ENCODE assay signal across 17 cellular contexts in the genomic region with DNA sequence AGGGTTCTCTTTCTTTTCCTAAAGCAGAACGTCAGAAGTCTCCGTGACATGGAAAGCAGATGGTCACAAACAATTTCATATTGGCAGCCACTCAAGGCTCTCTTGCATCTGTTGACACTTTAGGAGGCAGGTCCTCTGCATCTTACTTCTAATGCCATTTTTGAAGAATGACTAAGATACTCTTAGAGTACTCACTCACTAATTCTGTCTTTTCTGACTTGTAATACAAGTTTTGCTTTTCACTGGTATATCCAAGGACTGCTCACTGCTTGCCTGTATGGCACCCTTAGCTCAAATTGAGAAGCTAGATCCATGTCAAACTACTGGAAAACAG.
A peak's percentile ranks its signal among the peaks of the same experiment; 100 is the strongest.
DNase-seq lines count a peak whose midpoint lies in the region; ATAC-seq and TF ChIP-seq lines count a peak whose summit lies in the region.
"Had no signal": no experiment of that assay in that cellular context is flagged by ENCODE, and none has a peak within 500 bp of the region (broad histone marks: within the 10 kb centered on the region; RNA-seq: fewer than 3 reads in every experiment).

No MANE protein-coding gene starts in this region.

- no peak overlapping the region for H3K18ac ChIP-seq in IMR-90 (ENCODE audit: low read depth, low read length)

- H3K27ac ChIP-seq in IMR-90 (ENCODE audit: insufficient read depth, low read length): no peak overlapping the region
- peak overlapping the region; percentile 45 to 80 for H3K27ac ChIP-seq in right atrium auricular region
- no peak overlapping the region for H3K27ac ChIP-seq in coronary artery
- H3K27ac ChIP-seq in effector memory CD4-positive, alpha-beta T cell (ENCODE audit: insufficient read depth, low read length, poor library complexity, severe bottlenecking): no peak overlapping the region
- H3K27ac ChIP-seq: VCaP had no signal

- in situ Hi-C loops in IMR-90 (cut with MboI; ENCODE audit: low sequenced_read_pairs): no loop called here

- no peak overlapping the region for H2BK15ac ChIP-seq in IMR-90 (ENCODE audit: low read depth, low read length)

- no peak for TF ChIP-seq POLR2A in IMR-90 (IDR thresholded peaks at IDR 0.05; ENCODE audit: low read depth, low read length)

- POLR2A ChIA-PET in IMR-90 (lab: Charles Lee; ENCODE audit: unreplicated experiment): no interaction called here

- no peak overlapping the region for H3K56ac ChIP-seq in IMR-90 (ENCODE audit: extremely low read depth, insufficient read depth, low read length)

- CTCF ChIA-PET in IMR-90 (lab: Yijun Ruan, JAX): interaction anchor here (0.6 kb wide), 1 partner anchor 32 kb away, joined by 9 read pairs; no protein-coding TSS in a partner anchor

- H3K27me3 ChIP-seq in IMR-90 (ENCODE audit: control insufficient read depth, insufficient read depth, low read length) (no peaks in the 10 kb centered on the region), right atrium auricular region (no peaks in the 10 kb centered on the region)
- H3K27me3 ChIP-seq in effector memory CD4-positive, alpha-beta T cell (replicated peaks; ENCODE audit: control insufficient read depth, insufficient read depth, low read length, poor library complexity, severe bottlenecking): no peaks in the 10 kb centered on the region

- H3K4ac ChIP-seq in IMR-90 (ENCODE audit: low read depth, low read length): no peak overlapping the region

- H4K91ac ChIP-seq in IMR-90 (ENCODE audit: insufficient read depth, low read depth, low read length): no peak overlapping the region

- H4K5ac ChIP-seq in IMR-90 (ENCODE audit: low read depth, low read length): no peak overlapping the region

- TF ChIP-seq RAD21 in IMR-90 (IDR thresholded peaks at IDR 0.05; ENCODE audit: low read length): no peak

- H3K36me3 ChIP-seq in IMR-90 (ENCODE audit: control insufficient read depth, insufficient read depth, low read length): peaks cover 13% of the 10 kb centered on the region
- H3K36me3 ChIP-seq in right atrium auricular region: no peaks in the 10 kb centered on the region
- no peaks in the 10 kb centered on the region for H3K36me3 ChIP-seq in effector memory CD4-positive, alpha-beta T cell (ENCODE audit: control insufficient read depth, insufficient read depth, low read length)

- H3K14ac ChIP-seq in IMR-90 (replicated peaks; ENCODE audit: low read depth, low read length): no peak overlapping the region

- peak; percentile 52 for ATAC-seq in IMR-90 (ENCODE audit: low read depth)
- ATAC-seq in GM18861 (IDR thresholded peaks at IDR 0.05; ENCODE audit: unreplicated experiment): no peak
- ATAC-seq: activated CD8-positive, alpha-beta T cell treated with anti-CD3 and anti-CD28 coated beads for 36 hours; activated T-cell treated with anti-CD3 and anti-CD28 coated beads, Interleukin-2, amount 50 U/mL, for 72 hours had no signal

- no peak overlapping the region for H2BK5ac ChIP-seq in IMR-90 (ENCODE audit: low read depth, low read length, poor library complexity, severe bottlenecking)

- no TSS peak for BruUV-seq in IMR-90 (replicated peaks; lab: Mats Ljungman, UMichigan)

- H2BK20ac ChIP-seq in IMR-90 (ENCODE audit: low read depth, low read length): no peak overlapping the region; the same call in 1 of the 2 replicates

- TF ChIP-seq CTCF in IMR-90 (conservative IDR thresholded peaks at IDR 0.05; ENCODE audit: low read depth, low read length) (no peak), right atrium auricular region (IDR thresholded peaks at IDR 0.05) (no peak), coronary artery (IDR thresholded peaks at IDR 0.05) (no peak)

- H4K20me1 ChIP-seq in IMR-90 (ENCODE audit: insufficient read depth, low read length): no peaks in the 10 kb centered on the region

- no peaks in the 10 kb centered on the region for H3K9me3 ChIP-seq in IMR-90 (ENCODE audit: control insufficient read depth, insufficient read depth, low read length)
- no peaks in the 10 kb centered on the region for H3K9me3 ChIP-seq in right atrium auricular region
- no peaks in the 10 kb centered on the region for H3K9me3 ChIP-seq in effector memory CD4-positive, alpha-beta T cell (ENCODE audit: control insufficient read depth, low read length)
- H3K9me3 ChIP-seq: Caco-2 had no signal

- H2AK5ac ChIP-seq in IMR-90 (ENCODE audit: low read depth, low read length): no peak overlapping the region

- no peak overlapping the region for H2BK120ac ChIP-seq in IMR-90 (ENCODE audit: low read depth, low read length)

- H3K4me2 ChIP-seq in IMR-90 (ENCODE audit: low read depth, low read length): no peak overlapping the region

- no peak overlapping the region for H4K8ac ChIP-seq in IMR-90 (ENCODE audit: low read depth in 2 of 2, low read length in 2 of 2)

- 52% methylated on average over 2 of the region's 2 CpGs; no CpG with 5 or more reads in 1 of the 2 experiments for WGBS in IMR-90 (ENCODE audit: extremely low coverage in 2 of 2, insufficient read length in 1 of 2), 2 experiments

- dilution Hi-C loops in IMR-90 (cut with HindIII; ENCODE audit: low sequenced_read_pairs, unreplicated experiment): no loop called here

- peaks cover 12% of the 10 kb centered on the region for H3K9me1 ChIP-seq in IMR-90 (ENCODE audit: insufficient read depth, low read length)

- no peak overlapping the region for H2AK9ac ChIP-seq in IMR-90 (replicated peaks; ENCODE audit: low read depth, low read length, poor library complexity)

- DNase-seq in AG08395 (ENCODE audit: low spot score) (peak; percentile 56), IMR-90 (peak; percentile 60), cerebellar cortex (ENCODE audit: low spot score) (peak; percentile 62), right atrium auricular region (ENCODE audit: low spot score) (no peak), coronary artery (ENCODE audit: low spot score) (no peak), LoVo (ENCODE audit: low spot score) (no peak)
- no peak for DNase-seq in effector memory CD4-positive, alpha-beta T cell
- DNase-seq: ACHN; activated CD8-positive, alpha-beta T cell treated with anti-CD3 and anti-CD28 coated beads for 36 hours; activated naive CD8-positive, alpha-beta T cell treated with anti-CD3 and anti-CD28 coated beads, Interleukin-2, amount 10 ng/mL, durations not matched to agents 7 days and 5 days; activated T-cell treated with anti-CD3 and anti-CD28 coated beads, Interleukin-2, amount 50 U/mL, for 72 hours; Caco-2; GF-D8; MV-4-11; retina had no signal

- peaks cover 0 to 17% of the 10 kb centered on the region in 2 experiments; a peak in 2 of 4 replicates for H3K79me1 ChIP-seq in IMR-90 (ENCODE audit: low read depth in 1 of 2, low read length in 2 of 2)

- no peak overlapping the region for H3K9ac ChIP-seq in IMR-90 (ENCODE audit: low read depth, low read length)

- H3K23ac ChIP-seq in IMR-90 (ENCODE audit: low read depth, low read length): no peak overlapping the region

- H3K4me1 ChIP-seq in IMR-90 (ENCODE audit: control insufficient read depth, insufficient read depth, low read length) (peaks cover 13% of the 10 kb centered on the region), right atrium auricular region (peaks cover 0 to 56% of the 10 kb centered on the region in 2 donors)
- no peaks in the 10 kb centered on the region for H3K4me1 ChIP-seq in effector memory CD4-positive, alpha-beta T cell (ENCODE audit: control insufficient read depth, insufficient read depth, low read length, poor library complexity, severe bottlenecking)
- H3K4me1 ChIP-seq: Caco-2 had no signal

- H2AFZ ChIP-seq in IMR-90 (replicated peaks; ENCODE audit: low read length, poor library complexity): no peak overlapping the region

- intact Hi-C loops in IMR-90 (cut with micrococcal nuclease): no loop called here

- no peak overlapping the region for H3K4me3 ChIP-seq in IMR-90 (ENCODE audit: insufficient read depth, low read depth, low read length)
- H3K4me3 ChIP-seq in right atrium auricular region: no peak overlapping the region
- no peak overlapping the region for H3K4me3 ChIP-seq in coronary artery
- no peak overlapping the region for H3K4me3 ChIP-seq in effector memory CD4-positive, alpha-beta T cell (ENCODE audit: insufficient read depth, low read depth, low read length, poor library complexity, severe bottlenecking)

TF ChIP-seq in IMR-90, 13 proteins besides CTCF, POLR2A, EP300 and RAD21:
- TF ChIP-seq CEBPB (IDR thresholded peaks at IDR 0.05; ENCODE audit: low read depth, low read length) (no peak), MAZ (IDR thresholded peaks at IDR 0.05; ENCODE audit: borderline replicate concordance, low read depth, low read length) (no peak), CHD1 (IDR thresholded peaks at IDR 0.05; ENCODE audit: low read depth, low read length) (no peak), NFE2L2 (IDR thresholded peaks at IDR 0.05; ENCODE audit: low read depth, low read length) (no peak), RFX5 (IDR thresholded peaks at IDR 0.05; ENCODE audit: low read depth, low read length) (no peak), RCOR1 (IDR thresholded peaks at IDR 0.05; ENCODE audit: insufficient replicate concordance, low read length) (no peak), MAFK (IDR thresholded peaks at IDR 0.05; ENCODE audit: low read depth, low read length) (no peak)
- TF ChIP-seq, protein P1, sequence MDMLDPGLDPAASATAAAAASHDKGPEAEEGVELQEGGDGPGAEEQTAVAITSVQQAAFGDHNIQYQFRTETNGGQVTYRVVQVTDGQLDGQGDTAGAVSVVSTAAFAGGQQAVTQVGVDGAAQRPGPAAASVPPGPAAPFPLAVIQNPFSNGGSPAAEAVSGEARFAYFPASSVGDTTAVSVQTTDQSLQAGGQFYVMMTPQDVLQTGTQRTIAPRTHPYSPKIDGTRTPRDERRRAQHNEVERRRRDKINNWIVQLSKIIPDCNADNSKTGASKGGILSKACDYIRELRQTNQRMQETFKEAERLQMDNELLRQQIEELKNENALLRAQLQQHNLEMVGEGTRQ (IDR thresholded peaks at IDR 0.05; ENCODE audit: low read depth, low read length): no peak

Comparison
In these comparisons a context has a peak if more than half of its experiments do, and no peak if none do; other contexts are left out.
1. DNase-seq: peak in AG08395 (single experiment), IMR-90 (single experiment) and cerebellar cortex (single experiment); none in right atrium auricular region (single experiment), coronary artery (single experiment), LoVo (single experiment) and effector memory CD4-positive, alpha-beta T cell (0 of 3).
2. H3K27ac ChIP-seq: peak in right atrium auricular region (2 of 2); none in IMR-90 (single experiment), coronary artery (0 of 2) and effector memory CD4-positive, alpha-beta T cell (single experiment).